In the genomic region with DNA sequence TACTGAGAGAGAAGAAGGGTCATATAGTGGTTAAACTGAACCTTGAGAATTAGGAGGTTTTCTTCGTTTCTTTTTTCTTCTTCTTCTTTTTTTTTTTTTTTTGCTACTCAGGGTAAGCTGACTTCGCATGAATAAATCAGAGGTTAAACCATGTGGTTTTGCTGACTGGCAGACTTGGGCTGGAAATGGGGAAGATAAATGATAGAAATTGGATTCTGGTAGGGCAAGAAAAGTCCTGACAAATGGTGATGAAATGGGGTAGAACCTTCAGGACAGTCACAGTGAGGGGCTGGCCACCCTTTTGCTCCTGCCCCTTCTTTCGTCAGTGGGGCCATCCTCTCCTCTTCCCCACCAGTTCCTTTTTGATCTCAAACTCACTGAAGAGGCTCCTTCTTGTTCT, we compare ENCODE assay signal across 9 cellular contexts. TPM values are rescaled to one million over a fixed set of nuclear protein-coding genes. Genes with fewer than 3 reads are reported as not detected.
DNase-seq lines count a peak whose midpoint lies in the region; ATAC-seq and TF ChIP-seq lines count a peak whose summit lies in the region.
"Had no signal": no experiment of that assay in that cellular context is flagged by ENCODE, and none has a peak within 500 bp of the region (broad histone marks: within the 10 kb centered on the region; RNA-seq: fewer than 3 reads in every experiment).

No MANE protein-coding gene starts in this region.

- TF ChIP-seq CTCF in glutamatergic neuron (IDR thresholded peaks at IDR 0.05; ENCODE audit: partially characterized antibody, unreplicated experiment): no peak

- H3K27me3 Mint-ChIP-seq in T-helper 1 cell treated with Interleukin-12 subunit alpha and Interleukin-12 subunit beta and Interleukin-4 antibody, amounts not matched to agents 30 μg/mL and 1 μg/mL, for 36 hours (ENCODE audit: low read depth): peaks cover 32% of the 10 kb centered on the region
- H3K27me3 Mint-ChIP-seq in glutamatergic neuron (ENCODE audit: unreplicated experiment): peaks cover 2% of the 10 kb centered on the region
- no peaks in the 10 kb centered on the region for H3K27me3 Mint-ChIP-seq in stimulated activated memory B cell treated with anti-CD40 and anti-IgM and Interleukin-4, amounts not matched to agents 10 μg/mL and 1 μg/mL and 100 μg/mL, for 72 hours

- ATAC-seq in stimulated activated memory B cell treated with anti-CD40 and anti-IgM and Interleukin-4, amounts not matched to agents 10 μg/mL and 1 μg/mL and 100 μg/mL, for 72 hours: peak; percentile 40
- ATAC-seq in left colon (no peak), GM19023 (IDR thresholded peaks at IDR 0.05; ENCODE audit: unreplicated experiment) (no peak)

- intact Hi-C loops in left colon (cut with DNase I, micrococcal nuclease): no loop called here

- H3K4me1 Mint-ChIP-seq in T-helper 1 cell treated with Interleukin-12 subunit alpha and Interleukin-12 subunit beta and Interleukin-4 antibody, amounts not matched to agents 30 μg/mL and 1 μg/mL, for 36 hours (ENCODE audit: low read depth): peaks cover 18% of the 10 kb centered on the region
- peaks cover 2% of the 10 kb centered on the region for H3K4me1 Mint-ChIP-seq in glutamatergic neuron (ENCODE audit: low read depth, unreplicated experiment)
- peaks cover 61% of the 10 kb centered on the region for H3K4me1 Mint-ChIP-seq in stimulated activated memory B cell treated with anti-CD40 and anti-IgM and Interleukin-4, amounts not matched to agents 10 μg/mL and 1 μg/mL and 100 μg/mL, for 72 hours

- H3K4me3 Mint-ChIP-seq in T-helper 1 cell treated with Interleukin-12 subunit alpha and Interleukin-12 subunit beta and Interleukin-4 antibody, amounts not matched to agents 30 μg/mL and 1 μg/mL, for 36 hours: peak overlapping the region; percentile 47
- peak overlapping the region; percentile 60 for H3K4me3 Mint-ChIP-seq in glutamatergic neuron (ENCODE audit: unreplicated experiment)
- H3K4me3 Mint-ChIP-seq in stimulated activated memory B cell treated with anti-CD40 and anti-IgM and Interleukin-4, amounts not matched to agents 10 μg/mL and 1 μg/mL and 100 μg/mL, for 72 hours: peak overlapping the region; percentile 97

- H3K27ac Mint-ChIP-seq in T-helper 1 cell treated with Interleukin-12 subunit alpha and Interleukin-12 subunit beta and Interleukin-4 antibody, amounts not matched to agents 30 μg/mL and 1 μg/mL, for 36 hours: no peak overlapping the region
- no peak overlapping the region for H3K27ac Mint-ChIP-seq in glutamatergic neuron (ENCODE audit: unreplicated experiment)
- H3K27ac Mint-ChIP-seq in stimulated activated memory B cell treated with anti-CD40 and anti-IgM and Interleukin-4, amounts not matched to agents 10 μg/mL and 1 μg/mL and 100 μg/mL, for 72 hours: peak overlapping the region; percentile 99

- DNase-seq in T-helper 1 cell (no peak), RPMI8226 (peak; percentile 38), glutamatergic neuron (no peak), left colon (no peak), DMS114 treated with DMSO at 0.1 percent for 48 hours (lab: John Stamatoyannopoulos, UW; ENCODE audit: unreplicated experiment) (no peak)
- DNase-seq: stimulated activated CD4-positive, alpha-beta T cell treated with anti-CD3 and anti-CD28 coated beads, Interleukin-4, amount 100 ng/mL, for 1 hour had no signal

- peaks cover 8% of the 10 kb centered on the region for H3K36me3 Mint-ChIP-seq in T-helper 1 cell treated with Interleukin-12 subunit alpha and Interleukin-12 subunit beta and Interleukin-4 antibody, amounts not matched to agents 30 μg/mL and 1 μg/mL, for 36 hours (ENCODE audit: low read depth)
- H3K36me3 Mint-ChIP-seq in glutamatergic neuron (ENCODE audit: unreplicated experiment): no peaks in the 10 kb centered on the region
- peaks cover 26% of the 10 kb centered on the region for H3K36me3 Mint-ChIP-seq in stimulated activated memory B cell treated with anti-CD40 and anti-IgM and Interleukin-4, amounts not matched to agents 10 μg/mL and 1 μg/mL and 100 μg/mL, for 72 hours

- peaks cover 15% of the 10 kb centered on the region for H3K9me3 Mint-ChIP-seq in T-helper 1 cell treated with Interleukin-12 subunit alpha and Interleukin-12 subunit beta and Interleukin-4 antibody, amounts not matched to agents 30 μg/mL and 1 μg/mL, for 36 hours
- no peaks in the 10 kb centered on the region for H3K9me3 Mint-ChIP-seq in glutamatergic neuron (ENCODE audit: unreplicated experiment)
- peaks cover 3% of the 10 kb centered on the region for H3K9me3 Mint-ChIP-seq in stimulated activated memory B cell treated with anti-CD40 and anti-IgM and Interleukin-4, amounts not matched to agents 10 μg/mL and 1 μg/mL and 100 μg/mL, for 72 hours

RNA-seq across cellular contexts. Expression of a gene that starts 1.6 kb away (rescaled TPM):
- total RNA-seq in glutamatergic neuron (ENCODE audit: unreplicated experiment) (8.7 TPM), left colon (10 to 100 TPM; 15.7 to 21.9 TPM)

Comparison
In these comparisons a context has a peak if more than half of its experiments do, and no peak if none do; other contexts are left out.
1. H3K4me3 Mint-ChIP-seq: peak in every context shown above with its lines; median percentile 97 in stimulated activated memory B cell treated with anti-CD40 and anti-IgM and Interleukin-4, amounts not matched to agents 10 μg/mL and 1 μg/mL and 100 μg/mL, for 72 hours; 60 in glutamatergic neuron; 47 in T-helper 1 cell treated with Interleukin-12 subunit alpha and Interleukin-12 subunit beta and Interleukin-4 antibody, amounts not matched to agents 30 μg/mL and 1 μg/mL, for 36 hours.